8 cellular contexts compared by ENCODE assay signal in genomic region chr1:201468844-201469644, GRCh38. TPM values are rescaled to one million over a fixed set of nuclear protein-coding genes. Genes with fewer than 3 reads are reported as not detected.
DNase-seq lines count a peak whose midpoint lies in the region; ATAC-seq and TF ChIP-seq lines count a peak whose summit lies in the region.

TSS of gene PHLDA3 (minus strand) at chr1:201469188. CDS start at chr1:201468786, 402 bp downstream.

- no peaks in the 10 kb centered on the region for H3K36me3 Mint-ChIP-seq in natural killer cell treated with Interleukin-12 subunit alpha and Interleukin-12 subunit beta and Interleukin-15 and Interleukin-18, amount 100 ng/mL, for 72 hours
- peaks cover 12% of the 10 kb centered on the region for H3K36me3 Mint-ChIP-seq in type B pancreatic cell

- peak; percentile 73 for ATAC-seq in HG03280 (IDR thresholded peaks at IDR 0.05; ENCODE audit: unreplicated experiment)
- peak; percentile 65 to 75 for ATAC-seq in natural killer cell treated with Interleukin-12 subunit alpha and Interleukin-12 subunit beta and Interleukin-15 and Interleukin-18, amount 100 ng/mL, for 72 hours

- peak; percentile 77 for TF ChIP-seq POLR2A in GM19193 (IDR thresholded peaks at IDR 0.05; ENCODE audit: extremely low read depth, insufficient read depth, insufficient read length)

- peak within 1 kb of the TSS; percentile 54 to 97 (median 89) for H3K27ac ChIP-seq in BLaER1 treated with 17β-estradiol and CSF1 and Interleukin-3, amounts not matched to agents 10 nM and 100 nM

- peaks cover 7 to 47% (median 34%) of the 10 kb centered on the region in 11 experiments; a peak in 20 of 22 replicates for H4K20me1 ChIP-seq in BLaER1 treated with 17β-estradiol and CSF1 and Interleukin-3, amounts not matched to agents 10 nM and 100 nM

- peaks cover 21 to 24% (median 23%) of the 10 kb centered on the region in 11 experiments for H3K36me3 ChIP-seq in BLaER1 treated with 17β-estradiol and CSF1 and Interleukin-3, amounts not matched to agents 10 nM and 100 nM

- peaks cover 26 to 35% of the 10 kb centered on the region in 2 donors for H3K27me3 Mint-ChIP-seq in natural killer cell treated with Interleukin-12 subunit alpha and Interleukin-12 subunit beta and Interleukin-15 and Interleukin-18, amount 100 ng/mL, for 72 hours
- peaks cover 14% of the 10 kb centered on the region for H3K27me3 Mint-ChIP-seq in type B pancreatic cell

- H3K9me3 ChIP-seq in BLaER1 treated with 17β-estradiol and CSF1 and Interleukin-3, amounts not matched to agents 10 nM and 100 nM (replicated peaks in 1 of 11), result no peaks in the 10 kb centered on the region

- DNase-seq in NCI-H748 (lab: John Stamatoyannopoulos, UW; ENCODE audit: unreplicated experiment) (peak; percentile 75), foreskin fibroblast (peak; percentile 87 to 97), type B pancreatic cell (ENCODE audit: extremely low spot score, unreplicated experiment) (peak; percentile 86)
- peak; percentile 78 for DNase-seq in activated effector memory CD4-positive, alpha-beta T cell treated with anti-CD3 and anti-CD28 coated beads, Interleukin-2, amount 50 U/mL, for 16 hours
- no peak for DNase-seq in natural killer cell treated with Interleukin-12 subunit alpha and Interleukin-12 subunit beta and Interleukin-15 and Interleukin-18, amount 100 ng/mL, for 72 hours (ENCODE audit: low spot score)

- peak within 1 kb of the TSS; percentile 81 to 97 (median 88) for H3K9ac ChIP-seq in BLaER1 treated with 17β-estradiol and CSF1 and Interleukin-3, amounts not matched to agents 10 nM and 100 nM

- H3K27ac Mint-ChIP-seq in natural killer cell treated with Interleukin-12 subunit alpha and Interleukin-12 subunit beta and Interleukin-15 and Interleukin-18, amount 100 ng/mL, for 72 hours, result no peak within 1 kb of the TSS
- peak within 1 kb of the TSS; percentile 92 for H3K27ac Mint-ChIP-seq in type B pancreatic cell

- no peaks in the 10 kb centered on the region for H3K9me3 Mint-ChIP-seq in natural killer cell treated with Interleukin-12 subunit alpha and Interleukin-12 subunit beta and Interleukin-15 and Interleukin-18, amount 100 ng/mL, for 72 hours
- peaks cover 4% of the 10 kb centered on the region for H3K9me3 Mint-ChIP-seq in type B pancreatic cell

- no peak within 1 kb of the TSS for H3K4me3 Mint-ChIP-seq in natural killer cell treated with Interleukin-12 subunit alpha and Interleukin-12 subunit beta and Interleukin-15 and Interleukin-18, amount 100 ng/mL, for 72 hours
- peak within 1 kb of the TSS; percentile 96 for H3K4me3 Mint-ChIP-seq in type B pancreatic cell

- H3K27me3 ChIP-seq in BLaER1 treated with 17β-estradiol and CSF1 and Interleukin-3, amounts not matched to agents 10 nM and 100 nM, result no peaks in the 10 kb centered on the region

- peaks cover 36 to 51% (median 45%) of the 10 kb centered on the region in 10 experiments for H3K4me1 ChIP-seq in BLaER1 treated with 17β-estradiol and CSF1 and Interleukin-3, amounts not matched to agents 10 nM and 100 nM

- peak within 1 kb of the TSS; percentile 76 to 92 (median 84) for H3K4me3 ChIP-seq in BLaER1 treated with 17β-estradiol and CSF1 and Interleukin-3, amounts not matched to agents 10 nM and 100 nM
- H3K4me3 ChIP-seq in foreskin fibroblast (ENCODE audit: low read depth in 1 of 2, low read length in 2 of 2), result peak within 1 kb of the TSS; percentile 94 to 99

- H3K4me2 ChIP-seq in BLaER1 treated with 17β-estradiol and CSF1 and Interleukin-3, amounts not matched to agents 10 nM and 100 nM, result peak within 1 kb of the TSS; percentile 93 to 99 (median 98)

- TF ChIP-seq CTCF in foreskin fibroblast (IDR thresholded peaks at IDR 0.05; ENCODE audit: low read depth, low read length) (no peak), type B pancreatic cell (conservative IDR thresholded peaks at IDR 0.05) (no peak)

- peaks cover 0 to 3% of the 10 kb centered on the region in 2 donors for H3K4me1 Mint-ChIP-seq in natural killer cell treated with Interleukin-12 subunit alpha and Interleukin-12 subunit beta and Interleukin-15 and Interleukin-18, amount 100 ng/mL, for 72 hours (ENCODE audit: low read depth in 2 of 2)
- H3K4me1 Mint-ChIP-seq in type B pancreatic cell (ENCODE audit: unreplicated experiment), result peaks cover 25% of the 10 kb centered on the region

RNA-seq across cellular contexts. Expression of gene PHLDA3, which starts in this region (rescaled TPM):
- total RNA-seq in natural killer cell treated with Interleukin-12 subunit alpha and Interleukin-12 subunit beta and Interleukin-15 and Interleukin-18, amount 100 ng/mL, for 72 hours, result 1 to 10 TPM; 2.7 to 3.3 TPM
- 59.3 and 132 TPM in 2 replicates for total RNA-seq in type B pancreatic cell (ENCODE audit: low replicate concordance)

Comparison
In these comparisons a context has a peak if more than half of its experiments do, and no peak if none do; other contexts are left out.
1. RNA of gene PHLDA3 (total RNA-seq): 59.3 to 132 TPM in type B pancreatic cell; 2.7 to 3.3 TPM in natural killer cell treated with Interleukin-12 subunit alpha and Interleukin-12 subunit beta and Interleukin-15 and Interleukin-18, amount 100 ng/mL, for 72 hours; every median in the first group is over 10 times any median in the second.